12 cellular contexts compared by ENCODE assay signal in genomic region chr7:132933076-132933466, GRCh38.
DNase-seq lines count a peak whose midpoint lies in the region; ATAC-seq and TF ChIP-seq lines count a peak whose summit lies in the region.
"Had no signal": no experiment of that assay in that cellular context is flagged by ENCODE, and none has a peak within 500 bp of the region (broad histone marks: within the 10 kb centered on the region; RNA-seq: fewer than 3 reads in every experiment).

No MANE protein-coding gene starts in this region.

- 90% methylated on average over 1 of the region's 4 CpGs; no CpG with 5 or more reads in 1 of the 2 experiments for WGBS in IMR-90 (ENCODE audit: extremely low coverage in 2 of 2, insufficient read length in 1 of 2), 2 experiments
- WGBS in smooth muscle cell (ENCODE audit: low lambda C conversion rate), result 11% methylated on average over 4 of the region's 4 CpGs

- H2AK9ac ChIP-seq in IMR-90 (replicated peaks; ENCODE audit: low read depth, low read length, poor library complexity), result no peak overlapping the region

- H4K8ac ChIP-seq in IMR-90 (ENCODE audit: low read depth in 2 of 2, low read length in 2 of 2), result no peak overlapping the region

- TF ChIP-seq RAD21 in IMR-90 (IDR thresholded peaks at IDR 0.05; ENCODE audit: low read length), result no peak

- H3K14ac ChIP-seq in IMR-90 (replicated peaks; ENCODE audit: low read depth, low read length), result no peak overlapping the region

- H3K9ac ChIP-seq in IMR-90 (ENCODE audit: low read depth, low read length), result no peak overlapping the region
- peak overlapping the region; percentile 53 for H3K9ac ChIP-seq in smooth muscle cell (ENCODE audit: low read depth)
- H3K9ac ChIP-seq: parathyroid adenoma had no signal

- DNase-seq in activated naive CD4-positive, alpha-beta T cell treated with anti-CD3 and anti-CD28 coated beads, Interleukin-2, amount 10 ng/mL, durations not matched to agents 7 days and 5 days, result no peak
- DNase-seq in IMR-90, result peak; percentile 80
- peak; percentile 40 for DNase-seq in brain microvascular endothelial cell
- no peak for DNase-seq in smooth muscle cell (lab: John Stamatoyannopoulos, UW; ENCODE audit: unreplicated experiment)
- no peak for DNase-seq in SKM-1 (lab: John Stamatoyannopoulos, UW; ENCODE audit: unreplicated experiment)
- DNase-seq in HuH-7.5 (ENCODE audit: low spot score), result no peak
- DNase-seq in NCI-H446 treated with DMSO at 0.1 percent for 48 hours (lab: John Stamatoyannopoulos, UW), result no peak
- DNase-seq: effector CD4-positive, alpha-beta T cell had no signal

- no peak overlapping the region for H2BK15ac ChIP-seq in IMR-90 (ENCODE audit: low read depth, low read length)

- H3K27me3 Mint-ChIP-seq in activated naive CD4-positive, alpha-beta T cell treated with anti-CD3 and anti-CD28 coated beads, Interleukin-2, amount 50 U/mL, for 24 hours, result no peaks in the 10 kb centered on the region
- no peaks in the 10 kb centered on the region for H3K27me3 Mint-ChIP-seq in activated naive CD4-positive, alpha-beta T cell treated with anti-CD3 and anti-CD28 coated beads, Interleukin-2, amount 10 ng/mL, durations not matched to agents 7 days and 5 days
- H3K27me3 Mint-ChIP-seq: CD4-positive, CD25-positive, alpha-beta regulatory T cell had no signal

- H4K91ac ChIP-seq in IMR-90 (ENCODE audit: insufficient read depth, low read depth, low read length), result no peak overlapping the region

- no peak for TF ChIP-seq POLR2A in IMR-90 (IDR thresholded peaks at IDR 0.05; ENCODE audit: low read depth, low read length)

- ATAC-seq in IMR-90 (ENCODE audit: low read depth), result peak; percentile 91

- H3K4me3 ChIP-seq in IMR-90 (ENCODE audit: insufficient read depth, low read depth, low read length) (no peak overlapping the region), brain microvascular endothelial cell (ENCODE audit: low read depth, low read length) (no peak overlapping the region), smooth muscle cell (no peak overlapping the region)
- H3K4me3 ChIP-seq: SK-N-MC had no signal

- H3K79me1 ChIP-seq in IMR-90 (ENCODE audit: low read depth in 1 of 2, low read length in 2 of 2), result peaks cover 9 to 17% of the 10 kb centered on the region in 2 experiments; a peak in 3 of 4 replicates

- no TSS peak for BruUV-seq in IMR-90 (replicated peaks; lab: Mats Ljungman, UMichigan)

- H2BK5ac ChIP-seq in IMR-90 (ENCODE audit: low read depth, low read length, poor library complexity, severe bottlenecking), result no peak overlapping the region

- H3K4me2 ChIP-seq in IMR-90 (ENCODE audit: low read depth, low read length), result peak overlapping the region; percentile 19; the same call in 1 of the 2 replicates
- H3K4me2 ChIP-seq in smooth muscle cell, result peak overlapping the region; percentile 72

- H2BK20ac ChIP-seq in IMR-90 (ENCODE audit: low read depth, low read length), result no peak overlapping the region

- no peak overlapping the region for H2AK5ac ChIP-seq in IMR-90 (ENCODE audit: low read depth, low read length)

- H3K4me1 Mint-ChIP-seq in activated naive CD4-positive, alpha-beta T cell treated with anti-CD3 and anti-CD28 coated beads, Interleukin-2, amount 50 U/mL, for 24 hours, result peaks cover 4% of the 10 kb centered on the region
- H3K4me1 Mint-ChIP-seq in activated naive CD4-positive, alpha-beta T cell treated with anti-CD3 and anti-CD28 coated beads, Interleukin-2, amount 10 ng/mL, durations not matched to agents 7 days and 5 days, result no peaks in the 10 kb centered on the region

- H3F3A ChIP-seq in smooth muscle cell (ENCODE audit: low read depth), result peaks cover 15% of the 10 kb centered on the region

- H3K9me3 ChIP-seq in IMR-90 (ENCODE audit: control insufficient read depth, insufficient read depth, low read length) (peaks cover 3% of the 10 kb centered on the region; the same call in 1 of the 2 replicates), smooth muscle cell (replicated peaks; ENCODE audit: low read depth) (no peaks in the 10 kb centered on the region)

- no peak overlapping the region for H3K56ac ChIP-seq in IMR-90 (ENCODE audit: extremely low read depth, insufficient read depth, low read length)

- in situ Hi-C loops in IMR-90 (cut with MboI; ENCODE audit: low sequenced_read_pairs), result no loop called here
- in situ Hi-C loops in brain microvascular endothelial cell (cut with HindIII; ENCODE audit: low pct_ligation_motif_present, low sequenced_read_pairs), result no loop called here

- H3K27ac Mint-ChIP-seq in activated naive CD4-positive, alpha-beta T cell treated with anti-CD3 and anti-CD28 coated beads, Interleukin-2, amount 50 U/mL, for 24 hours, result peak overlapping the region; percentile 15
- H3K27ac Mint-ChIP-seq in activated naive CD4-positive, alpha-beta T cell treated with anti-CD3 and anti-CD28 coated beads, Interleukin-2, amount 10 ng/mL, durations not matched to agents 7 days and 5 days, result no peak overlapping the region
- H3K27ac Mint-ChIP-seq: CD4-positive, CD25-positive, alpha-beta regulatory T cell had no signal

- intact Hi-C loops in IMR-90 (cut with micrococcal nuclease), result no loop called here

- H3K36me3 ChIP-seq in IMR-90 (ENCODE audit: control insufficient read depth, insufficient read depth, low read length) (no peaks in the 10 kb centered on the region), brain microvascular endothelial cell (replicated peaks) (no peaks in the 10 kb centered on the region), smooth muscle cell (ENCODE audit: low read depth) (no peaks in the 10 kb centered on the region)

- H3K23ac ChIP-seq in IMR-90 (ENCODE audit: low read depth, low read length), result no peak overlapping the region

- H3K36me3 Mint-ChIP-seq in activated naive CD4-positive, alpha-beta T cell treated with anti-CD3 and anti-CD28 coated beads, Interleukin-2, amount 50 U/mL, for 24 hours, result peaks cover 23% of the 10 kb centered on the region
- H3K36me3 Mint-ChIP-seq in activated naive CD4-positive, alpha-beta T cell treated with anti-CD3 and anti-CD28 coated beads, Interleukin-2, amount 10 ng/mL, durations not matched to agents 7 days and 5 days, result peaks cover 14% of the 10 kb centered on the region

- H3K9me3 Mint-ChIP-seq in activated naive CD4-positive, alpha-beta T cell treated with anti-CD3 and anti-CD28 coated beads, Interleukin-2, amount 50 U/mL, for 24 hours, result no peaks in the 10 kb centered on the region
- peaks cover 4% of the 10 kb centered on the region for H3K9me3 Mint-ChIP-seq in activated naive CD4-positive, alpha-beta T cell treated with anti-CD3 and anti-CD28 coated beads, Interleukin-2, amount 10 ng/mL, durations not matched to agents 7 days and 5 days

- no peaks in the 10 kb centered on the region for H3K27me3 ChIP-seq in IMR-90 (ENCODE audit: control insufficient read depth, insufficient read depth, low read length)
- no peaks in the 10 kb centered on the region for H3K27me3 ChIP-seq in brain microvascular endothelial cell (replicated peaks)
- H3K27me3 ChIP-seq in smooth muscle cell (ENCODE audit: low read depth), result no peaks in the 10 kb centered on the region

- peaks cover 11% of the 10 kb centered on the region for H3K79me2 ChIP-seq in smooth muscle cell (ENCODE audit: low read depth)

- H3K4ac ChIP-seq in IMR-90 (ENCODE audit: low read depth, low read length), result no peak overlapping the region

- TF ChIP-seq CTCF in IMR-90 (conservative IDR thresholded peaks at IDR 0.05; ENCODE audit: low read depth, low read length) (no peak), brain microvascular endothelial cell (IDR thresholded peaks at IDR 0.05; ENCODE audit: low read depth, low read length, missing control alignments) (no peak), smooth muscle cell (IDR thresholded peaks at IDR 0.05; ENCODE audit: borderline replicate concordance, insufficient read depth, poor library complexity, severe bottlenecking) (no peak)

- CTCF ChIA-PET in activated naive CD4-positive, alpha-beta T cell treated with anti-CD3 and anti-CD28 coated beads, Interleukin-2, amount 10 ng/mL, durations not matched to agents 7 days and 5 days (lab: Charles Lee), result no interaction called here
- CTCF ChIA-PET in IMR-90 (lab: Yijun Ruan, JAX), result no interaction called here

- H4K5ac ChIP-seq in IMR-90 (ENCODE audit: low read depth, low read length), result no peak overlapping the region

- H3K4me1 ChIP-seq in IMR-90 (ENCODE audit: control insufficient read depth, insufficient read depth, low read length) (peaks cover 2% of the 10 kb centered on the region; the same call in 1 of the 2 replicates), smooth muscle cell (ENCODE audit: low read depth) (peaks cover 34% of the 10 kb centered on the region)
- H3K4me1 ChIP-seq: parathyroid adenoma had no signal

- H3K9me1 ChIP-seq in IMR-90 (ENCODE audit: insufficient read depth, low read length), result no peaks in the 10 kb centered on the region

- POLR2A ChIA-PET in IMR-90 (lab: Charles Lee; ENCODE audit: unreplicated experiment), result no interaction called here

- H2AFZ ChIP-seq in IMR-90 (replicated peaks; ENCODE audit: low read length, poor library complexity) (no peak overlapping the region), smooth muscle cell (ENCODE audit: low read depth) (no peak overlapping the region)
- H2AFZ ChIP-seq: parathyroid adenoma had no signal

- no peaks in the 10 kb centered on the region for H4K20me1 ChIP-seq in IMR-90 (ENCODE audit: insufficient read depth, low read length)
- H4K20me1 ChIP-seq in smooth muscle cell (ENCODE audit: low read depth), result peaks cover 3% of the 10 kb centered on the region

- no peak overlapping the region for H2BK120ac ChIP-seq in IMR-90 (ENCODE audit: low read depth, low read length)

- dilution Hi-C loops in IMR-90 (cut with HindIII; ENCODE audit: low sequenced_read_pairs, unreplicated experiment), result no loop called here

- H3K4me3 Mint-ChIP-seq in activated naive CD4-positive, alpha-beta T cell treated with anti-CD3 and anti-CD28 coated beads, Interleukin-2, amount 50 U/mL, for 24 hours, result no peak overlapping the region
- no peak overlapping the region for H3K4me3 Mint-ChIP-seq in activated naive CD4-positive, alpha-beta T cell treated with anti-CD3 and anti-CD28 coated beads, Interleukin-2, amount 10 ng/mL, durations not matched to agents 7 days and 5 days
- H3K4me3 Mint-ChIP-seq: CD4-positive, CD25-positive, alpha-beta regulatory T cell had no signal

- no peak overlapping the region for H3K27ac ChIP-seq in IMR-90 (ENCODE audit: insufficient read depth, low read length)
- no peak overlapping the region for H3K27ac ChIP-seq in brain microvascular endothelial cell
- H3K27ac ChIP-seq in smooth muscle cell (ENCODE audit: low read depth), result peak overlapping the region; percentile 88
- H3K27ac ChIP-seq: parathyroid adenoma, SK-N-MC had no signal

- H3K18ac ChIP-seq in IMR-90 (ENCODE audit: low read depth, low read length), result no peak overlapping the region

TF ChIP-seq in IMR-90, 13 proteins besides CTCF, POLR2A, EP300 and RAD21 (continues in another document):
- TF ChIP-seq FOS (IDR thresholded peaks at IDR 0.05; ENCODE audit: low read depth, low read length) (peak; percentile 47; the same call in 1 of the 2 replicates), USF2 (IDR thresholded peaks at IDR 0.05; ENCODE audit: low read depth, low read length) (peak; percentile 74)

Comparison
In these comparisons a context has a peak if more than half of its experiments do, and no peak if none do; other contexts are left out.
1. DNase-seq: peak in IMR-90 (single experiment) and brain microvascular endothelial cell (single experiment); none in activated naive CD4-positive, alpha-beta T cell treated with anti-CD3 and anti-CD28 coated beads, Interleukin-2, amount 10 ng/mL, durations not matched to agents 7 days and 5 days (single experiment), smooth muscle cell (single experiment), SKM-1 (single experiment), HuH-7.5 (single experiment) and NCI-H446 treated with DMSO at 0.1 percent for 48 hours (single experiment).